ENCODE assay signal across 16 cellular contexts in the genomic region with DNA sequence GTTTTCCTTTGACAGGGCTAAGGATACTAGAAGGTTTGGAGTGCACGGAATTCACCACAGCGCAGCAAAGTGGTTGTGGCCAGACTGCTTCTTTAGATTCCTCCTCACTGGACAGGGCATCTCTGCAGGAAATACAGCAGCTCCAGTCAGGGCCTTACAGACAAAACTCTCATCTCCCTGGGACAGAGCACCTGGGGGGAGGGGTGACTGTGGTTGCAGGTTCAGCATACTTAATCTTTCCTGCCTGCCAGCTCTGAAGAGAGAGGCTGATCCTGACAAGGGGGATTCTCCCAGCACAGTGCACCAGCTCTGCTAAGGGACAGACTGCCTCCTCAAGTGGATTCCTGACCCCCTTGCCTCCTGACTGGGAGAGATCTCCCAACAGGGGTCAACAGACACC.
DNase-seq lines count a peak whose midpoint lies in the region; ATAC-seq and TF ChIP-seq lines count a peak whose summit lies in the region.
"Had no signal": no experiment of that assay in that cellular context is flagged by ENCODE, and none has a peak within 500 bp of the region (broad histone marks: within the 10 kb centered on the region; RNA-seq: fewer than 3 reads in every experiment).

No MANE protein-coding gene starts in this region.

- no peak overlapping the region for H3K4me3 ChIP-seq in NT2/D1 (ENCODE audit: insufficient read length, low read depth)
- no peak overlapping the region for H3K4me3 ChIP-seq in foreskin fibroblast (ENCODE audit: low read depth in 1 of 2, low read length in 2 of 2)
- H3K4me3 ChIP-seq: A549, BLaER1, GM23248, HAP-1 had no signal

- no peaks in the 10 kb centered on the region for H3K36me3 ChIP-seq in NT2/D1 (ENCODE audit: insufficient read depth, insufficient read length, low read length)
- H3K36me3 ChIP-seq: BLaER1, HAP-1 had no signal

- DNase-seq in NT2/D1 (ENCODE audit: low read depth, low spot score) (peak; percentile 63), ecto neural progenitor cell (ENCODE audit: low spot score) (peak; percentile 54), islet precursor cell (peak; percentile 84), NCI-H1417 (lab: John Stamatoyannopoulos, UW) (no peak), foreskin fibroblast (no peak), dedifferentiated amniotic fluid mesenchymal stem cell (ENCODE audit: extremely low spot score) (no peak)
- DNase-seq: Caco-2; CD8-positive, alpha-beta memory T cell; DND-41; GF-D8; GM23248 had no signal

- H3K9ac ChIP-seq in NT2/D1 (ENCODE audit: insufficient read length, low read depth) = no peak overlapping the region
- H3K9ac ChIP-seq: BLaER1, GM23248 had no signal

- no peak for TF ChIP-seq CTCF in foreskin fibroblast (IDR thresholded peaks at IDR 0.05; ENCODE audit: low read depth, low read length)

- no peaks in the 10 kb centered on the region for H3K27me3 ChIP-seq in NT2/D1 (ENCODE audit: insufficient read depth, insufficient read length)
- H3K27me3 ChIP-seq: BLaER1 had no signal

- no peaks in the 10 kb centered on the region for H3K9me3 ChIP-seq in NT2/D1 (ENCODE audit: insufficient read depth, low read length)
- H3K9me3 ChIP-seq: BLaER1, Caco-2, HAP-1 had no signal

- peaks cover 5% of the 10 kb centered on the region for H3K4me1 ChIP-seq in NT2/D1 (ENCODE audit: insufficient read depth, insufficient read length)
- H3K4me1 ChIP-seq: A549, Caco-2, HAP-1 had no signal

- ATAC-seq in HG02623 (IDR thresholded peaks at IDR 0.05; ENCODE audit: unreplicated experiment) = no peak
- ATAC-seq: A549, HepG2 had no signal

Comparison
In these comparisons a context has a peak if more than half of its experiments do, and no peak if none do; other contexts are left out.
1. DNase-seq: peak in NT2/D1 (single experiment), ecto neural progenitor cell (single experiment) and islet precursor cell (single experiment); none in NCI-H1417 (0 of 3), foreskin fibroblast (0 of 2) and dedifferentiated amniotic fluid mesenchymal stem cell (single experiment).